In genomic region chr13:98976941-98977340, GRCh38 we compare ENCODE assay signal across 10 cellular contexts. TPM values are rescaled to one million over a fixed set of nuclear protein-coding genes. Genes with fewer than 3 reads are reported as not detected.
DNase-seq lines count a peak whose midpoint lies in the region; ATAC-seq and TF ChIP-seq lines count a peak whose summit lies in the region.
"Had no signal": no experiment of that assay in that cellular context is flagged by ENCODE, and none has a peak within 500 bp of the region (broad histone marks: within the 10 kb centered on the region; RNA-seq: fewer than 3 reads in every experiment).

No MANE protein-coding gene starts in this region.

- intact Hi-C loops in tibial artery (cut with DNase I; ENCODE audit: low total_unique reads), result no loop called here

- H3K27me3 Mint-ChIP-seq in endodermal cell (ENCODE audit: insufficient read depth), result no peaks in the 10 kb centered on the region

- TF ChIP-seq CTCF in RWPE2 (IDR thresholded peaks at IDR 0.05; ENCODE audit: poor library complexity, severe bottlenecking) (no peak), endodermal cell (conservative IDR thresholded peaks at IDR 0.05) (no peak), tibial artery (IDR thresholded peaks at IDR 0.05) (no peak)

- peaks cover 56% of the 10 kb centered on the region for H3K4me1 Mint-ChIP-seq in endodermal cell
- H3K4me1 Mint-ChIP-seq in stimulated activated effector memory CD8-positive, alpha-beta T cell treated with anti-CD3 and anti-CD28 coated beads, Interleukin-12 subunit alpha, Interleukin-12 subunit beta, amount 100 ng/mL, for 72 hours, result peaks cover 43% of the 10 kb centered on the region

- no peaks in the 10 kb centered on the region for H3K9me3 Mint-ChIP-seq in endodermal cell
- H3K9me3 Mint-ChIP-seq in stimulated activated effector memory CD8-positive, alpha-beta T cell treated with anti-CD3 and anti-CD28 coated beads, Interleukin-12 subunit alpha, Interleukin-12 subunit beta, amount 100 ng/mL, for 72 hours, result no peaks in the 10 kb centered on the region
- H3K9me3 Mint-ChIP-seq: activated T-cell treated with anti-CD3 and anti-CD28 coated beads, Interleukin-2, amount 50 U/mL, for 4 hours; T-helper 1 cell treated with Interleukin-12 subunit alpha and Interleukin-12 subunit beta and Interleukin-4 antibody, amounts not matched to agents 30 μg/mL and 1 μg/mL, for 36 hours had no signal

- DNase-seq in RWPE2 (ENCODE audit: low spot score) (no peak), endodermal cell (no peak), tibial artery (no peak), G401 (ENCODE audit: low spot score) (no peak)
- no peak for DNase-seq in activated CD4-positive, alpha-beta T cell treated with anti-CD3 and anti-CD28 coated beads, Interleukin-2, amount 50 U/mL, for 4 hours
- no peak for DNase-seq in stimulated activated effector memory CD8-positive, alpha-beta T cell treated with anti-CD3 and anti-CD28 coated beads, Interleukin-12 subunit alpha, Interleukin-12 subunit beta, amount 100 ng/mL, for 72 hours (ENCODE audit: low spot score in 2 of 2)
- DNase-seq: activated T-cell treated with anti-CD3 and anti-CD28 coated beads, Interleukin-2, amount 50 U/mL, for 4 hours; NCI-H526 had no signal

- H3K9me3 ChIP-seq in RWPE2 (ENCODE audit: severe bottlenecking) (no peaks in the 10 kb centered on the region), endodermal cell (ENCODE audit: control insufficient read depth, low read length) (no peaks in the 10 kb centered on the region), muscle layer of duodenum (ENCODE audit: control insufficient read depth in 1 of 2, low read length in 2 of 2) (no peaks in the 10 kb centered on the region), tibial artery (no peaks in the 10 kb centered on the region)

- H3K27me3 ChIP-seq in RWPE2 (ENCODE audit: insufficient read depth, poor library complexity, severe bottlenecking) (no peaks in the 10 kb centered on the region), endodermal cell (ENCODE audit: control insufficient read depth, insufficient read depth, low read length, poor library complexity, severe bottlenecking) (no peaks in the 10 kb centered on the region), muscle layer of duodenum (ENCODE audit: low read depth, low read length) (no peaks in the 10 kb centered on the region), tibial artery (no peaks in the 10 kb centered on the region)

- peak overlapping the region; percentile 26 for H3K27ac Mint-ChIP-seq in endodermal cell
- H3K27ac Mint-ChIP-seq in stimulated activated effector memory CD8-positive, alpha-beta T cell treated with anti-CD3 and anti-CD28 coated beads, Interleukin-12 subunit alpha, Interleukin-12 subunit beta, amount 100 ng/mL, for 72 hours, result no peak overlapping the region
- H3K27ac Mint-ChIP-seq: T-helper 1 cell treated with Interleukin-12 subunit alpha and Interleukin-12 subunit beta and Interleukin-4 antibody, amounts not matched to agents 30 μg/mL and 1 μg/mL, for 36 hours had no signal

- in situ Hi-C loops in G401 (cut with HindIII; ENCODE audit: low sequenced_read_pairs), result no loop called here

- H3K36me3 Mint-ChIP-seq in endodermal cell (ENCODE audit: low read depth), result no peaks in the 10 kb centered on the region
- H3K36me3 Mint-ChIP-seq in stimulated activated effector memory CD8-positive, alpha-beta T cell treated with anti-CD3 and anti-CD28 coated beads, Interleukin-12 subunit alpha, Interleukin-12 subunit beta, amount 100 ng/mL, for 72 hours, result no peaks in the 10 kb centered on the region

- H3K4me3 Mint-ChIP-seq in endodermal cell, result peak overlapping the region; percentile 25
- H3K4me3 Mint-ChIP-seq in stimulated activated effector memory CD8-positive, alpha-beta T cell treated with anti-CD3 and anti-CD28 coated beads, Interleukin-12 subunit alpha, Interleukin-12 subunit beta, amount 100 ng/mL, for 72 hours, result no peak overlapping the region
- H3K4me3 Mint-ChIP-seq: activated T-cell treated with anti-CD3 and anti-CD28 coated beads, Interleukin-2, amount 50 U/mL, for 4 hours; T-helper 1 cell treated with Interleukin-12 subunit alpha and Interleukin-12 subunit beta and Interleukin-4 antibody, amounts not matched to agents 30 μg/mL and 1 μg/mL, for 36 hours had no signal

- no peak overlapping the region for H3K9ac ChIP-seq in endodermal cell (ENCODE audit: extremely low read depth, low read length, poor library complexity, severe bottlenecking)

- H3K4me1 ChIP-seq in RWPE2 (ENCODE audit: insufficient read depth, poor library complexity, severe bottlenecking) (peaks cover 28% of the 10 kb centered on the region), endodermal cell (ENCODE audit: control insufficient read depth, insufficient read depth, low read length) (peaks cover 30% of the 10 kb centered on the region), muscle layer of duodenum (ENCODE audit: control insufficient read depth in 1 of 2, insufficient read depth in 2 of 2, low read length in 2 of 2) (peaks cover 0 to 79% of the 10 kb centered on the region in 2 donors), tibial artery (peaks cover 0 to 40% (median 16%) of the 10 kb centered on the region in 4 donors)

- WGBS in endodermal cell (ENCODE audit: insufficient coverage in 1 of 2, insufficient read length in 1 of 2), 2 experiments, result 67% methylated on average over 1 of the region's 2 CpGs; no CpG with 5 or more reads in 1 of the 2 experiments

- no peak overlapping the region for H3K4me3 ChIP-seq in RWPE2 (ENCODE audit: severe bottlenecking)
- H3K4me3 ChIP-seq in endodermal cell (ENCODE audit: low read length), result peak overlapping the region; percentile 48
- H3K4me3 ChIP-seq in muscle layer of duodenum (ENCODE audit: low read depth in 1 of 2, low read length in 2 of 2), result peak overlapping the region; percentile 58 to 64
- H3K4me3 ChIP-seq in tibial artery, result peak overlapping the region; percentile 40 to 46

- H3K27ac ChIP-seq in RWPE2 (ENCODE audit: poor library complexity, severe bottlenecking), result peak overlapping the region; percentile 85
- H3K27ac ChIP-seq in endodermal cell (ENCODE audit: low read depth, low read length), result no peak overlapping the region
- no peak overlapping the region for H3K27ac ChIP-seq in muscle layer of duodenum (ENCODE audit: low read length)
- peak overlapping the region in 1 of 2 donors; percentile 20 for H3K27ac ChIP-seq in tibial artery

- ATAC-seq in RWPE2 (ENCODE audit: low read depth), result no peak
- ATAC-seq in stimulated activated effector memory CD8-positive, alpha-beta T cell treated with anti-CD3 and anti-CD28 coated beads, Interleukin-12 subunit alpha, Interleukin-12 subunit beta, amount 100 ng/mL, for 72 hours, result no peak
- ATAC-seq: activated T-cell treated with anti-CD3 and anti-CD28 coated beads, Interleukin-2, amount 50 U/mL, for 4 hours had no signal

- H3K36me3 ChIP-seq in RWPE2 (ENCODE audit: low read depth) (no peaks in the 10 kb centered on the region), endodermal cell (ENCODE audit: control insufficient read depth, insufficient read depth, low read length) (no peaks in the 10 kb centered on the region), muscle layer of duodenum (ENCODE audit: control insufficient read depth in 1 of 2, insufficient read depth in 2 of 2, low read length in 2 of 2) (no peaks in the 10 kb centered on the region), tibial artery (no peaks in the 10 kb centered on the region)

RNA-seq across cellular contexts. Expression of gene DOCK9, which starts 0.9 kb away (rescaled TPM):
- total RNA-seq in endodermal cell, result 10 to 100 TPM; 15.6 to 22.5 TPM
- polyA plus RNA-seq in endodermal cell (2013, experiment 1 of 2), result 9.8 TPM
- 10.9 TPM for polyA plus RNA-seq in endodermal cell (2013, experiment 2 of 2)
- 0.18 and 0.51 TPM in 2 replicates for total RNA-seq in G401 (2014; rRNA removed; shearing (Covaris generic))

Comparison
In these comparisons a context has a peak if more than half of its experiments do, and no peak if none do; other contexts are left out.
1. RNA of gene DOCK9, which starts 0.9 kb away (total RNA-seq): 15.6 to 22.5 TPM in endodermal cell; 0.18 to 0.51 TPM in G401; every median in the first group is over 10 times any median in the second.